Comparison of ENCODE assay signal across 8 cellular contexts in genomic region chr17:62703269-62703775, GRCh38.
DNase-seq lines count a peak whose midpoint lies in the region; ATAC-seq and TF ChIP-seq lines count a peak whose summit lies in the region.

No MANE protein-coding gene starts in this region.

- CTCF ChIA-PET in CD8-positive, alpha-beta memory T cell (lab: Charles Lee): interaction anchor here (1.0 to 1.7 kb wide), 5 partner anchors 31 to 703 kb away, joined by 3 to 6 read pairs (median 3); no protein-coding TSS in a partner anchor
- CTCF ChIA-PET in activated CD4-positive, alpha-beta memory T cell treated with anti-CD3 and anti-CD28 coated beads, Interleukin-2, amount 10 ng/mL, durations not matched to agents 7 days and 5 days (lab: Charles Lee): interaction anchor here (0.9 to 2.3 kb wide), 3 partner anchors 21 to 704 kb away, joined by 3 to 6 read pairs (median 3); no protein-coding TSS in a partner anchor

- WGBS in stomach, 5 donors: 18 to 22% (median 21%) methylated on average over 11 to 16 of the region's 16 CpGs

- peaks cover 7 to 12% (median 8%) of the 10 kb centered on the region in 3 donors for H3K4me1 Mint-ChIP-seq in CD8-positive, alpha-beta memory T cell
- H3K4me1 Mint-ChIP-seq in activated CD4-positive, alpha-beta memory T cell treated with anti-CD3 and anti-CD28 coated beads, Interleukin-2, amount 10 ng/mL, durations not matched to agents 7 days and 5 days: peaks cover 11% of the 10 kb centered on the region

- no peaks in the 10 kb centered on the region for H3K36me3 ChIP-seq in CD8-positive, alpha-beta memory T cell (ENCODE audit: insufficient read depth, low read length)
- H3K36me3 ChIP-seq in iPS-15b (ENCODE audit: control insufficient read depth, insufficient read depth, low read length) (no peaks in the 10 kb centered on the region), stomach (no peaks in the 10 kb centered on the region)

- peaks cover 6% of the 10 kb centered on the region for H3K4me1 ChIP-seq in CD8-positive, alpha-beta memory T cell (ENCODE audit: insufficient read depth, low read length)
- H3K4me1 ChIP-seq in iPS-15b (ENCODE audit: control insufficient read depth, insufficient read depth, low read length) (peaks cover 10% of the 10 kb centered on the region), stomach (peaks cover 16 to 34% (median 28%) of the 10 kb centered on the region in 4 donors)

- no peaks in the 10 kb centered on the region for H3K9me3 Mint-ChIP-seq in CD8-positive, alpha-beta memory T cell
- no peaks in the 10 kb centered on the region for H3K9me3 Mint-ChIP-seq in activated CD4-positive, alpha-beta memory T cell treated with anti-CD3 and anti-CD28 coated beads, Interleukin-2, amount 10 ng/mL, durations not matched to agents 7 days and 5 days

- no peak for TF ChIP-seq EP300 in stomach (IDR thresholded peaks at IDR 0.05)

- H3K4me3 ChIP-seq in CD8-positive, alpha-beta memory T cell (ENCODE audit: low read length): no peak overlapping the region
- H3K4me3 ChIP-seq in iPS-15b (ENCODE audit: low read depth, low read length) (peak overlapping the region; percentile 44), stomach (peak overlapping the region; percentile 65 to 72 (median 69))

- POLR2A ChIA-PET in CD8-positive, alpha-beta memory T cell (lab: Charles Lee): no interaction called here
- POLR2A ChIA-PET in activated CD4-positive, alpha-beta memory T cell treated with anti-CD3 and anti-CD28 coated beads, Interleukin-2, amount 10 ng/mL, durations not matched to agents 7 days and 5 days (lab: Charles Lee): no interaction called here

- peaks cover 5 to 10% of the 10 kb centered on the region in 2 donors for H3K27me3 Mint-ChIP-seq in CD8-positive, alpha-beta memory T cell
- peaks cover 27% of the 10 kb centered on the region for H3K27me3 Mint-ChIP-seq in activated CD4-positive, alpha-beta memory T cell treated with anti-CD3 and anti-CD28 coated beads, Interleukin-2, amount 10 ng/mL, durations not matched to agents 7 days and 5 days

- ATAC-seq in HG02623 (IDR thresholded peaks at IDR 0.05; ENCODE audit: unreplicated experiment): peak; percentile 12

- no peak for TF ChIP-seq CTCF in stomach (IDR thresholded peaks at IDR 0.05)

- peak overlapping the region; percentile 37 to 70 (median 48) for H3K4me3 Mint-ChIP-seq in CD8-positive, alpha-beta memory T cell
- peak overlapping the region; percentile 37 for H3K4me3 Mint-ChIP-seq in activated CD4-positive, alpha-beta memory T cell treated with anti-CD3 and anti-CD28 coated beads, Interleukin-2, amount 10 ng/mL, durations not matched to agents 7 days and 5 days

- H3K27ac Mint-ChIP-seq in CD8-positive, alpha-beta memory T cell: peak overlapping the region in 2 of 8 donors; percentile 29 to 38
- no peak overlapping the region for H3K27ac Mint-ChIP-seq in activated CD4-positive, alpha-beta memory T cell treated with anti-CD3 and anti-CD28 coated beads, Interleukin-2, amount 10 ng/mL, durations not matched to agents 7 days and 5 days

- no peak for TF ChIP-seq POLR2A in stomach (IDR thresholded peaks at IDR 0.05)

- no peaks in the 10 kb centered on the region for H3K36me3 Mint-ChIP-seq in CD8-positive, alpha-beta memory T cell
- no peaks in the 10 kb centered on the region for H3K36me3 Mint-ChIP-seq in activated CD4-positive, alpha-beta memory T cell treated with anti-CD3 and anti-CD28 coated beads, Interleukin-2, amount 10 ng/mL, durations not matched to agents 7 days and 5 days (ENCODE audit: low read depth)

- no peak overlapping the region for H3K27ac ChIP-seq in CD8-positive, alpha-beta memory T cell (ENCODE audit: low read depth, low read length)
- peak overlapping the region in 4 of 5 donors; percentile 78 to 88 (median 82) for H3K27ac ChIP-seq in stomach

- no peak for DNase-seq in CD8-positive, alpha-beta memory T cell
- peak; percentile 34 for DNase-seq in activated CD4-positive, alpha-beta memory T cell treated with anti-CD3 and anti-CD28 coated beads, Interleukin-2, amount 10 ng/mL, durations not matched to agents 7 days and 5 days
- DNase-seq in stomach (peak; percentile 73), DMS114 treated with DMSO at 0.1 percent for 48 hours (lab: John Stamatoyannopoulos, UW; ENCODE audit: unreplicated experiment) (no peak), Ammon's horn (ENCODE audit: low spot score) (no peak)
- no peak for DNase-seq in NK-92 treated with Interleukin-12 subunit alpha and Interleukin-12 subunit beta, amount 100 ng/mL, for 24 hours (lab: John Stamatoyannopoulos, UW)

- peaks cover 3% of the 10 kb centered on the region for H3K27me3 ChIP-seq in CD8-positive, alpha-beta memory T cell (ENCODE audit: insufficient read depth, low read length, poor library complexity, severe bottlenecking)
- peaks cover 8% of the 10 kb centered on the region for H3K27me3 ChIP-seq in iPS-15b (ENCODE audit: control insufficient read depth, insufficient read depth, low read length)
- peaks cover 0 to 8% (median 0%) of the 10 kb centered on the region in 3 donors for H3K27me3 ChIP-seq in stomach

- no peaks in the 10 kb centered on the region for H3K9me3 ChIP-seq in CD8-positive, alpha-beta memory T cell (ENCODE audit: low read length)
- H3K9me3 ChIP-seq in iPS-15b (ENCODE audit: control insufficient read depth, insufficient read depth, low read length) (no peaks in the 10 kb centered on the region), stomach (peaks cover under 1 to 3% (median 2%) of the 10 kb centered on the region in 4 donors)

- intact Hi-C loops in stomach (cut with DNase I; ENCODE audit: low total_unique reads): loop anchor here (5.0 to 10.0 kb wide), 2 partner anchors 264 to 721 kb away; partner anchors contain the start of gene TANC2

- H3K9ac ChIP-seq in iPS-15b (ENCODE audit: low read depth, low read length): no peak overlapping the region

Comparison
In these comparisons a context has a peak if more than half of its experiments do, and no peak if none do; other contexts are left out.
1. DNase-seq: peak in activated CD4-positive, alpha-beta memory T cell treated with anti-CD3 and anti-CD28 coated beads, Interleukin-2, amount 10 ng/mL, durations not matched to agents 7 days and 5 days (single experiment) and stomach (single experiment); none in CD8-positive, alpha-beta memory T cell (0 of 5), NK-92 treated with Interleukin-12 subunit alpha and Interleukin-12 subunit beta, amount 100 ng/mL, for 24 hours (single experiment), DMS114 treated with DMSO at 0.1 percent for 48 hours (single experiment) and Ammon's horn (single experiment).